ENCODE assay signal across 15 cellular contexts in genomic region chr6:160004018-160004417, GRCh38. TPM values are rescaled to one million over a fixed set of nuclear protein-coding genes. Genes with fewer than 3 reads are reported as not detected.
DNase-seq lines count a peak whose midpoint lies in the region; ATAC-seq, FAIRE-seq and TF ChIP-seq lines count a peak whose summit lies in the region.
"Had no signal": no experiment of that assay in that cellular context is flagged by ENCODE, and none has a peak within 500 bp of the region (broad histone marks: within the 10 kb centered on the region; RNA-seq: fewer than 3 reads in every experiment).

No MANE protein-coding gene starts in this region.

- no peaks in the 10 kb centered on the region for H3K27me3 Mint-ChIP-seq in astrocyte (ENCODE audit: low read depth, unreplicated experiment)
- no peaks in the 10 kb centered on the region for H3K27me3 Mint-ChIP-seq in stimulated activated naive B cell treated with anti-CD40 and anti-IgM and Interleukin-4, amounts not matched to agents 10 μg/mL and 1 μg/mL and 100 μg/mL, for 72 hours
- H3K27me3 Mint-ChIP-seq: CD4-positive, alpha-beta T cell had no signal

- TF ChIP-seq POLR2A in prostate gland (IDR thresholded peaks at IDR 0.05): no peak

- H3K4me1 Mint-ChIP-seq in astrocyte (ENCODE audit: low read depth, unreplicated experiment): peaks cover 10% of the 10 kb centered on the region
- peaks cover 36 to 69% of the 10 kb centered on the region in 2 donors for H3K4me1 Mint-ChIP-seq in stimulated activated naive B cell treated with anti-CD40 and anti-IgM and Interleukin-4, amounts not matched to agents 10 μg/mL and 1 μg/mL and 100 μg/mL, for 72 hours

- 90% methylated on average over 6 of the region's 8 CpGs for WGBS in prostate gland
- WGBS in smooth muscle cell (ENCODE audit: low lambda C conversion rate): over 99% methylated on average over 8 of the region's 8 CpGs

- DNase-seq in left ventricle myocardium inferior (no peak), left cardiac atrium (no peak), astrocyte (ENCODE audit: low read depth) (no peak), mucosa of descending colon (no peak), GOT3 (lab: John Stamatoyannopoulos, UW) (no peak), prostate gland (ENCODE audit: low spot score) (no peak), smooth muscle cell (lab: John Stamatoyannopoulos, UW; ENCODE audit: unreplicated experiment) (no peak)
- DNase-seq in stimulated activated naive B cell treated with anti-CD40 and anti-IgM and Interleukin-4, amounts not matched to agents 10 μg/mL and 1 μg/mL and 100 μg/mL, for 72 hours: no peak
- DNase-seq: CD4-positive, alpha-beta T cell; Karpas-422; NCI-H1105 treated with DMSO at 0.1 percent for 48 hours; NCI-H187; PC-3 had no signal

- intact Hi-C loops in left ventricle myocardium inferior (cut with micrococcal nuclease) (no loop called here), left cardiac atrium (cut with DNase I) (no loop called here), mucosa of descending colon (cut with DNase I, micrococcal nuclease) (no loop called here), prostate gland (cut with DNase I) (no loop called here)

- ATAC-seq in left cardiac atrium: no peak
- peak; percentile 45 for ATAC-seq in mucosa of descending colon
- ATAC-seq in stimulated activated naive B cell treated with anti-CD40 and anti-IgM and Interleukin-4, amounts not matched to agents 10 μg/mL and 1 μg/mL and 100 μg/mL, for 72 hours (replicated peaks): no peak
- ATAC-seq: PC-3 had no signal

- no peak overlapping the region for H3K4me3 ChIP-seq in left ventricle myocardium inferior
- H3K4me3 ChIP-seq in astrocyte (ENCODE audit: insufficient read depth, low read depth, low read length): no peak overlapping the region
- no peak overlapping the region for H3K4me3 ChIP-seq in mucosa of descending colon
- no peak overlapping the region for H3K4me3 ChIP-seq in prostate gland
- H3K4me3 ChIP-seq in smooth muscle cell: no peak overlapping the region

- H2AFZ ChIP-seq in astrocyte (ENCODE audit: low read depth, low read length): no peak overlapping the region
- no peak overlapping the region for H2AFZ ChIP-seq in smooth muscle cell (ENCODE audit: low read depth)

- H3K4me3 Mint-ChIP-seq in astrocyte (ENCODE audit: unreplicated experiment): no peak overlapping the region
- peak overlapping the region in 1 of 2 donors; percentile 23 for H3K4me3 Mint-ChIP-seq in stimulated activated naive B cell treated with anti-CD40 and anti-IgM and Interleukin-4, amounts not matched to agents 10 μg/mL and 1 μg/mL and 100 μg/mL, for 72 hours
- H3K4me3 Mint-ChIP-seq: CD4-positive, alpha-beta T cell had no signal

- H3K9me3 ChIP-seq in left ventricle myocardium inferior (replicated peaks) (no peaks in the 10 kb centered on the region), astrocyte (ENCODE audit: insufficient read depth, low read depth, low read length) (no peaks in the 10 kb centered on the region), mucosa of descending colon (peaks cover 3% of the 10 kb centered on the region), prostate gland (no peaks in the 10 kb centered on the region), smooth muscle cell (replicated peaks; ENCODE audit: low read depth) (no peaks in the 10 kb centered on the region)

- H3F3A ChIP-seq in smooth muscle cell (ENCODE audit: low read depth): no peaks in the 10 kb centered on the region

- FAIRE-seq in astrocyte (lab: Jason Lieb, UNC): no peak
- FAIRE-seq: A204.1, H54 had no signal

- H3K27ac Mint-ChIP-seq in astrocyte (ENCODE audit: unreplicated experiment): peak overlapping the region; percentile 15
- peak overlapping the region; percentile 80 for H3K27ac Mint-ChIP-seq in stimulated activated naive B cell treated with anti-CD40 and anti-IgM and Interleukin-4, amounts not matched to agents 10 μg/mL and 1 μg/mL and 100 μg/mL, for 72 hours
- H3K27ac Mint-ChIP-seq: CD4-positive, alpha-beta T cell had no signal

- H3K79me2 ChIP-seq in astrocyte (ENCODE audit: insufficient read depth, low read length) (peaks cover 93% of the 10 kb centered on the region), smooth muscle cell (ENCODE audit: low read depth) (peaks cover 85% of the 10 kb centered on the region)

- peaks cover 3% of the 10 kb centered on the region for H3K9me3 Mint-ChIP-seq in astrocyte (ENCODE audit: unreplicated experiment)
- H3K9me3 Mint-ChIP-seq in stimulated activated naive B cell treated with anti-CD40 and anti-IgM and Interleukin-4, amounts not matched to agents 10 μg/mL and 1 μg/mL and 100 μg/mL, for 72 hours: peaks cover 12 to 18% of the 10 kb centered on the region in 2 donors
- H3K9me3 Mint-ChIP-seq: CD4-positive, alpha-beta T cell had no signal

- peaks cover 4% of the 10 kb centered on the region for H3K36me3 ChIP-seq in left ventricle myocardium inferior
- no peaks in the 10 kb centered on the region for H3K36me3 ChIP-seq in astrocyte (ENCODE audit: insufficient read depth, low read length)
- no peaks in the 10 kb centered on the region for H3K36me3 ChIP-seq in mucosa of descending colon (ENCODE audit: low read depth)
- H3K36me3 ChIP-seq in prostate gland: no peaks in the 10 kb centered on the region
- H3K36me3 ChIP-seq in smooth muscle cell (ENCODE audit: low read depth): no peaks in the 10 kb centered on the region

- TF ChIP-seq CTCF in left ventricle myocardium inferior (IDR thresholded peaks at IDR 0.05; ENCODE audit: borderline replicate concordance): no peak
- TF ChIP-seq CTCF in astrocyte (IDR thresholded peaks at IDR 0.05; ENCODE audit: insufficient read depth, low read depth, low read length): no peak
- TF ChIP-seq CTCF in mucosa of descending colon (IDR thresholded peaks at IDR 0.05): no peak
- TF ChIP-seq CTCF in prostate gland (IDR thresholded peaks at IDR 0.05): no peak
- no peak for TF ChIP-seq CTCF in smooth muscle cell (IDR thresholded peaks at IDR 0.05; ENCODE audit: borderline replicate concordance, insufficient read depth, poor library complexity, severe bottlenecking)

- H3K4me2 ChIP-seq in astrocyte (ENCODE audit: low read length): no peak overlapping the region
- no peak overlapping the region for H3K4me2 ChIP-seq in smooth muscle cell

- H3K9ac ChIP-seq in astrocyte (ENCODE audit: low read length) (no peak overlapping the region), smooth muscle cell (ENCODE audit: low read depth) (no peak overlapping the region)

- H4K20me1 ChIP-seq in astrocyte (ENCODE audit: insufficient read depth, low read length) (peaks cover 80% of the 10 kb centered on the region), smooth muscle cell (ENCODE audit: low read depth) (peaks cover 98% of the 10 kb centered on the region)

- peaks cover 48% of the 10 kb centered on the region for H3K4me1 ChIP-seq in left ventricle myocardium inferior
- H3K4me1 ChIP-seq in astrocyte (ENCODE audit: insufficient read depth, low read length): no peaks in the 10 kb centered on the region
- no peaks in the 10 kb centered on the region for H3K4me1 ChIP-seq in mucosa of descending colon (ENCODE audit: low read depth)
- H3K4me1 ChIP-seq in prostate gland (replicated peaks): no peaks in the 10 kb centered on the region
- no peaks in the 10 kb centered on the region for H3K4me1 ChIP-seq in smooth muscle cell (ENCODE audit: low read depth)

- peak overlapping the region; percentile 6 for H3K27ac ChIP-seq in left ventricle myocardium inferior (replicated peaks)
- no peak overlapping the region for H3K27ac ChIP-seq in astrocyte (ENCODE audit: low read depth, low read length)
- no peak overlapping the region for H3K27ac ChIP-seq in prostate gland
- no peak overlapping the region for H3K27ac ChIP-seq in smooth muscle cell (ENCODE audit: low read depth)

- H3K27me3 ChIP-seq in left ventricle myocardium inferior (ENCODE audit: low read depth) (no peaks in the 10 kb centered on the region), astrocyte (ENCODE audit: insufficient read depth, low read length) (no peaks in the 10 kb centered on the region), prostate gland (replicated peaks; ENCODE audit: insufficient read depth) (no peaks in the 10 kb centered on the region), smooth muscle cell (ENCODE audit: low read depth) (no peaks in the 10 kb centered on the region)

- peaks cover 14% of the 10 kb centered on the region for H3K36me3 Mint-ChIP-seq in astrocyte (ENCODE audit: low read depth, unreplicated experiment)
- peaks cover 50 to 69% of the 10 kb centered on the region in 2 donors for H3K36me3 Mint-ChIP-seq in stimulated activated naive B cell treated with anti-CD40 and anti-IgM and Interleukin-4, amounts not matched to agents 10 μg/mL and 1 μg/mL and 100 μg/mL, for 72 hours

RNA-seq across cellular contexts. Expression of gene IGF2R, which starts 35.1 kb away (rescaled TPM):
- total RNA-seq in left ventricle myocardium inferior (66.8 TPM), left cardiac atrium (10 to 100 TPM; 50.1 to 56.2 TPM), astrocyte (172 and 173 TPM in 2 replicates), mucosa of descending colon (100 to 1,000 TPM in 2 of 3 donors, 10 to 100 TPM in 1; 97.7 to 112 (median 101) TPM), prostate gland (10 to 100 TPM; 60.3 to 91.3 TPM), smooth muscle cell (64.5 and 77.4 TPM in 2 replicates)
- 43.9 and 44.7 TPM in 2 replicates for polyA plus RNA-seq in smooth muscle cell
